ENCODE assay signal across 8 cellular contexts in genomic region chr1:226308723-226309397, GRCh38. TPM values are rescaled to one million over a fixed set of nuclear protein-coding genes. Genes with fewer than 3 reads are reported as not detected.
A peak's percentile ranks its signal among the peaks of the same experiment; 100 is the strongest.
DNase-seq lines count a peak whose midpoint lies in the region; TF ChIP-seq lines count a peak whose summit lies in the region.

Gene LIN9 (minus strand): TSS chr1:226309164. CDS start chr1:226309139, 25 bp downstream.

- H3K4me1 ChIP-seq in H9 (ENCODE audit: insufficient read depth, low read length) (peaks cover 8% of the 10 kb centered on the region; the same call in 1 of the 2 replicates), neuron (ENCODE audit: insufficient read depth, low read length) (peaks cover 23% of the 10 kb centered on the region), stomach smooth muscle (ENCODE audit: control insufficient read depth, insufficient read depth, low read length) (peaks cover 13% of the 10 kb centered on the region)

- peak within 1 kb of the TSS; percentile 92 for H3K18ac ChIP-seq in H9 (ENCODE audit: insufficient read length, low read depth, low read length)

- H3K23me2 ChIP-seq in H9 (ENCODE audit: insufficient read length, low read depth, low read length, poor library complexity, severe bottlenecking), result peaks cover 11% of the 10 kb centered on the region

- H3K14ac ChIP-seq in H9 (ENCODE audit: insufficient read depth, low read length), result peak within 1 kb of the TSS; percentile 99

- H3K27me3 ChIP-seq in H9 (ENCODE audit: insufficient read depth, low read length), result no peaks in the 10 kb centered on the region; the same call in 1 of the 2 replicates
- no peaks in the 10 kb centered on the region for H3K27me3 ChIP-seq in neuron (ENCODE audit: insufficient read depth, low read length)
- no peaks in the 10 kb centered on the region for H3K27me3 ChIP-seq in stomach smooth muscle (ENCODE audit: control insufficient read depth in 1 of 2, insufficient read depth in 2 of 2, low read length in 2 of 2)

- peak within 1 kb of the TSS; percentile 52 for H2BK120ac ChIP-seq in H9 (ENCODE audit: low read depth, low read length, poor library complexity, severe bottlenecking)

- H3K9ac ChIP-seq in H9 (ENCODE audit: extremely low read depth, insufficient read length, low read length) (peak within 1 kb of the TSS; percentile 94), stomach smooth muscle (ENCODE audit: low read length in 2 of 2) (peak within 1 kb of the TSS; percentile 73 to 74)

- H3K79me1 ChIP-seq in H9 (ENCODE audit: insufficient read depth, low read depth, low read length, poor library complexity, severe bottlenecking), result peaks cover 4% of the 10 kb centered on the region

- H3K9me3 ChIP-seq in H9 (ENCODE audit: control insufficient read depth, low read depth, low read length) (no peaks in the 10 kb centered on the region), neuron (ENCODE audit: low read length) (peaks cover 2% of the 10 kb centered on the region), stomach smooth muscle (ENCODE audit: control insufficient read depth in 2 of 2, low read length in 2 of 2) (no peaks in the 10 kb centered on the region)

- no CpG with 5 or more reads among the region's 77 CpGs for WGBS in H9 (ENCODE audit: extremely low coverage, insufficient read length, low lambda C conversion rate)

- peaks cover 21% of the 10 kb centered on the region for H3K27me3 Mint-ChIP-seq in H9 (ENCODE audit: low read depth)

- in situ Hi-C loops in G401 (cut with HindIII; ENCODE audit: low sequenced_read_pairs), result no loop called here

- H3K4me1 Mint-ChIP-seq in H9, result peaks cover 36 to 37% of the 10 kb centered on the region in 2 experiments

- H4K91ac ChIP-seq in H9 (ENCODE audit: insufficient read length, low read depth, low read length), result peak within 1 kb of the TSS; percentile 91

- H3K36me3 ChIP-seq in neuron (ENCODE audit: insufficient read depth, low read length), result no peaks in the 10 kb centered on the region
- H3K36me3 ChIP-seq in stomach smooth muscle (ENCODE audit: control insufficient read depth in 2 of 2, insufficient read depth in 2 of 2, low read length in 2 of 2), result no peaks in the 10 kb centered on the region

- H4K5ac ChIP-seq in H9 (ENCODE audit: insufficient read length, low read depth, low read length), result peak within 1 kb of the TSS; percentile 3

- DNase-seq in G401 (ENCODE audit: low spot score), result peak; percentile 84
- DNase-seq in H9, result peak; percentile 93
- DNase-seq in M059J (ENCODE audit: low read depth), result peak; percentile 89
- DNase-seq in SIG-M5 (lab: John Stamatoyannopoulos, UW), result peak; percentile 64
- peak; percentile 80 for DNase-seq in activated gamma-delta T cell (lab: John Stamatoyannopoulos, UW)
- DNase-seq in foreskin melanocyte, result peak; percentile 80

- H4K8ac ChIP-seq in H9 (replicated peaks; ENCODE audit: insufficient read length, low read depth, low read length), result no peak within 1 kb of the TSS

- no peak within 1 kb of the TSS for H3T11ph ChIP-seq in H9 (ENCODE audit: low read length)

- no peak for TF ChIP-seq CTCF in H9 (conservative IDR thresholded peaks at IDR 0.05)

- H3K4ac ChIP-seq in H9 (ENCODE audit: low read depth, low read length), result no peak within 1 kb of the TSS; the same call in 1 of the 2 replicates

- H2BK20ac ChIP-seq in H9 (ENCODE audit: low read depth, low read length, poor library complexity, severe bottlenecking), result no peak within 1 kb of the TSS

- H3K79me2 ChIP-seq in H9 (ENCODE audit: insufficient read depth, low read length), result peaks cover 6% of the 10 kb centered on the region; the same call in 1 of the 2 replicates

- peak within 1 kb of the TSS; percentile 41 for H2BK12ac ChIP-seq in H9 (ENCODE audit: insufficient read length, low read depth, low read length)

- H3K4me2 ChIP-seq in H9 (ENCODE audit: insufficient read depth, insufficient read length, low read length), result peak within 1 kb of the TSS; percentile 99

- peak within 1 kb of the TSS; percentile 86 for H3K23ac ChIP-seq in H9 (ENCODE audit: insufficient read length, low read depth, low read length)

- H3K4me3 ChIP-seq in neuron (ENCODE audit: low read length) (peak within 1 kb of the TSS; percentile 99), stomach smooth muscle (ENCODE audit: low read length in 2 of 2) (peak within 1 kb of the TSS; percentile 87 to 93)

- peaks cover 0 to 2% (median 0%) of the 10 kb centered on the region in 3 experiments; a peak in 2 of 7 replicates for H3K36me3 Mint-ChIP-seq in H9 (ENCODE audit: insufficient read depth in 1 of 3, low read depth in 3 of 3)

- H3K56ac ChIP-seq in H9 (ENCODE audit: insufficient read length, low read depth, low read length), result no peak within 1 kb of the TSS

- peak within 1 kb of the TSS; percentile 4 for H2BK5ac ChIP-seq in H9 (ENCODE audit: insufficient read length, low read length)

- no peaks in the 10 kb centered on the region for H4K20me1 ChIP-seq in H9 (ENCODE audit: control insufficient read depth, insufficient read depth, insufficient read length)

- peak within 1 kb of the TSS; percentile 88 to 93 for H3K4me3 Mint-ChIP-seq in H9

- no peaks in the 10 kb centered on the region for H3K9me3 Mint-ChIP-seq in H9

- H2BK15ac ChIP-seq in H9 (ENCODE audit: low read depth, low read length), result no peak within 1 kb of the TSS

- peak within 1 kb of the TSS; percentile 71 for H2AFZ ChIP-seq in H9 (ENCODE audit: low read length)
- peak within 1 kb of the TSS; percentile 94 for H2AFZ ChIP-seq in neuron (ENCODE audit: low read depth, low read length)

- peak within 1 kb of the TSS in 2 of 3 experiments; percentile 96; a peak in 5 of 7 replicates for H3K27ac Mint-ChIP-seq in H9

- H3K27ac ChIP-seq in H9 (ENCODE audit: insufficient read length, low read depth, low read length), result no peak within 1 kb of the TSS
- H3K27ac ChIP-seq in stomach smooth muscle (ENCODE audit: low read length), result peak within 1 kb of the TSS; percentile 31

- H2AK5ac ChIP-seq in H9 (ENCODE audit: insufficient read length, low read length), result no peak within 1 kb of the TSS

RNA-seq across cellular contexts. Expression of gene LIN9, which starts in this region (rescaled TPM):
- 8.6 and 14.8 TPM in 2 replicates for total RNA-seq in G401 (2014; rRNA removed; shearing (Covaris generic))
- total RNA-seq in H9 (2021), result 9.5 TPM in 2 replicates
- 10.2 and 16.1 TPM in 2 replicates for total RNA-seq in M059J (2014; rRNA removed; shearing (Covaris generic))
